12 cellular contexts compared by ENCODE assay signal in genomic region chr6:87346700-87347099, GRCh38. TPM values are rescaled to one million over a fixed set of nuclear protein-coding genes. Genes with fewer than 3 reads are reported as not detected.
"Had no signal": no experiment of that assay in that cellular context is flagged by ENCODE, and none has a peak within 500 bp of the region (broad histone marks: within the 10 kb centered on the region; RNA-seq: fewer than 3 reads in every experiment).

No MANE protein-coding gene starts in this region.

- H3K4me2 ChIP-seq: GM23338 had no signal

- ATAC-seq: GM23338, HCT116 had no signal

- H3K36me3 ChIP-seq: HAP-1 had no signal

- H3K4me3 ChIP-seq: GM23248, GM23338, HAP-1 had no signal

- H3K9me3 ChIP-seq: HAP-1 had no signal

- H3K27ac ChIP-seq: GM23248 had no signal

- H3K9ac ChIP-seq: GM23248 had no signal

- H2AFZ ChIP-seq: GM23248, GM23338 had no signal

- DNase-seq: GM23248, GOT3, H7, H9, HCEC 1CT, HFFc6 had no signal

- FAIRE-seq: H1, H54 had no signal

- H3K4me1 ChIP-seq: HAP-1 had no signal

RNA-seq across cellular contexts. Expression of gene GJB7, which starts 17.6 kb away (rescaled TPM):
- total RNA-seq: GM23248, H4, HFFc6 had no signal
